16 cellular contexts compared by ENCODE assay signal in genomic region chr6:111230351-111231077, GRCh38.
DNase-seq lines count a peak whose midpoint lies in the region; ATAC-seq, FAIRE-seq and TF ChIP-seq lines count a peak whose summit lies in the region.
"Had no signal": no experiment of that assay in that cellular context is flagged by ENCODE, and none has a peak within 500 bp of the region (broad histone marks: within the 10 kb centered on the region; RNA-seq: fewer than 3 reads in every experiment).

No MANE protein-coding gene starts in this region.

- TF ChIP-seq RAD21 in HepG2 (CRISPR knock-in tag; IDR thresholded peaks at IDR 0.05) = no peak

- ATAC-seq in HepG2 = no peak
- no peak for ATAC-seq in activated CD8-positive, alpha-beta memory T cell treated with anti-CD3 and anti-CD28 coated beads, Interleukin-2, amount 10 ng/mL, durations not matched to agents 7 days and 5 days
- ATAC-seq: activated CD4-positive, CD25-positive, alpha-beta regulatory T cell treated with anti-CD3 and anti-CD28 coated beads, Interleukin-2, amount 50 U/mL, for 24 hours; GM12878 had no signal

- H3K27me3 ChIP-seq in HepG2 (ENCODE audit: control insufficient read depth in 1 of 2, insufficient read depth in 2 of 2, low read length in 2 of 2) = no peaks in the 10 kb centered on the region
- H3K27me3 ChIP-seq: transverse colon had no signal

- no peaks in the 10 kb centered on the region for H3K79me2 ChIP-seq in HepG2 (ENCODE audit: insufficient read depth, low read length)
- H3K79me2 ChIP-seq: parathyroid adenoma had no signal

- TF ChIP-seq EP300 in HepG2 (IDR thresholded peaks at IDR 0.05; ENCODE audit: low read depth in 2 of 2, low read length in 2 of 2) (no peak), HepG2 (CRISPR knock-in tag; IDR thresholded peaks at IDR 0.05; ENCODE audit: borderline replicate concordance) (no peak)

- no peaks in the 10 kb centered on the region for H3K4me1 Mint-ChIP-seq in activated CD8-positive, alpha-beta memory T cell treated with anti-CD3 and anti-CD28 coated beads, Interleukin-2, amount 10 ng/mL, durations not matched to agents 7 days and 5 days

- no peaks in the 10 kb centered on the region for H3K9me3 Mint-ChIP-seq in activated CD8-positive, alpha-beta memory T cell treated with anti-CD3 and anti-CD28 coated beads, Interleukin-2, amount 10 ng/mL, durations not matched to agents 7 days and 5 days (ENCODE audit: low read depth)

- no peak overlapping the region for H3K4me3 Mint-ChIP-seq in activated CD8-positive, alpha-beta memory T cell treated with anti-CD3 and anti-CD28 coated beads, Interleukin-2, amount 10 ng/mL, durations not matched to agents 7 days and 5 days

- no peaks in the 10 kb centered on the region for H3K36me3 ChIP-seq in HepG2 (replicated peaks in 1 of 2; ENCODE audit: control insufficient read depth in 1 of 2, insufficient read depth in 2 of 2, low read length in 2 of 2)
- H3K36me3 ChIP-seq: transverse colon had no signal

- POLR2A ChIA-PET in HepG2 (lab: Yijun Ruan, JAX) = no interaction called here

- no peak for FAIRE-seq in HepG2 (lab: Jason Lieb, UNC)
- FAIRE-seq: GM12878, kidney, RCC 7860 had no signal

- no peak overlapping the region for H3K27ac ChIP-seq in HepG2 (ENCODE audit: extremely low read length, insufficient read depth, low read length)
- H3K27ac ChIP-seq: parathyroid adenoma, transverse colon had no signal

- H3K36me3 Mint-ChIP-seq in activated CD8-positive, alpha-beta memory T cell treated with anti-CD3 and anti-CD28 coated beads, Interleukin-2, amount 10 ng/mL, durations not matched to agents 7 days and 5 days = no peaks in the 10 kb centered on the region

- no TSS peak for BruUV-seq in HepG2 (replicated peaks; lab: Mats Ljungman, UMichigan)

- intact Hi-C loops in HepG2 (cut with micrococcal nuclease; ENCODE audit: unreplicated experiment) = no loop called here

- CTCF ChIA-PET in HepG2 (lab: Yijun Ruan, JAX; ENCODE audit: low intra/inter-chr PET ratio, low total read pairs) = no interaction called here
- CTCF ChIA-PET in activated CD8-positive, alpha-beta memory T cell treated with anti-CD3 and anti-CD28 coated beads, Interleukin-2, amount 10 ng/mL, durations not matched to agents 7 days and 5 days (lab: Charles Lee) = no interaction called here

- H3K4me1 ChIP-seq in HepG2 (ENCODE audit: insufficient read depth, low read length) = peaks cover 24% of the 10 kb centered on the region
- H3K4me1 ChIP-seq: parathyroid adenoma, transverse colon had no signal

- H3K4me3 ChIP-seq in AG10803 (ENCODE audit: low read length) (no peak overlapping the region), HepG2 (replicated peaks in 1 of 3; ENCODE audit: insufficient read depth in 1 of 3, low read depth in 2 of 3, low read length in 3 of 3) (no peak overlapping the region)
- H3K4me3 ChIP-seq: GM12878, transverse colon had no signal

- H3K27me3 Mint-ChIP-seq in activated CD8-positive, alpha-beta memory T cell treated with anti-CD3 and anti-CD28 coated beads, Interleukin-2, amount 10 ng/mL, durations not matched to agents 7 days and 5 days = peaks cover 12% of the 10 kb centered on the region

- DNase-seq in AG10803 (ENCODE audit: low read depth) (peak; percentile 79), NCI-H226 (peak; percentile 69), dedifferentiated amniotic fluid mesenchymal stem cell (ENCODE audit: extremely low spot score) (peak; percentile 44), HepG2 (ENCODE audit: low spot score) (no peak), NCI-H2171 treated with DMSO at 0.1 percent for 48 hours (lab: John Stamatoyannopoulos, UW) (no peak), mucosa of gallbladder (ENCODE audit: low spot score) (no peak), NCI-H187 (lab: John Stamatoyannopoulos, UW) (no peak)
- DNase-seq in activated CD8-positive, alpha-beta memory T cell treated with anti-CD3 and anti-CD28 coated beads, Interleukin-2, amount 10 ng/mL, durations not matched to agents 7 days and 5 days = no peak
- DNase-seq: activated gamma-delta T cell, kidney, NCI-H2081 treated with DMSO at 0.1 percent for 48 hours, transverse colon had no signal

- H3K4me2 ChIP-seq in HepG2 (ENCODE audit: low read depth, low read length) = no peak overlapping the region

- no peak for TF ChIP-seq POLR2A in HepG2 (IDR thresholded peaks at IDR 0.05; ENCODE audit: insufficient read depth in 1 of 2, low read depth in 2 of 2, low read length in 2 of 2)

- H2AFZ ChIP-seq in HepG2 (ENCODE audit: low read length) = no peak overlapping the region
- H2AFZ ChIP-seq: parathyroid adenoma had no signal

- no peak overlapping the region for H3K27ac Mint-ChIP-seq in activated CD8-positive, alpha-beta memory T cell treated with anti-CD3 and anti-CD28 coated beads, Interleukin-2, amount 10 ng/mL, durations not matched to agents 7 days and 5 days

- no peaks in the 10 kb centered on the region for H3K9me3 ChIP-seq in HepG2 (ENCODE audit: low read length)
- H3K9me3 ChIP-seq: transverse colon had no signal

- no peak overlapping the region for H3K9ac ChIP-seq in HepG2 (ENCODE audit: insufficient read depth, low read depth, low read length)
- H3K9ac ChIP-seq: parathyroid adenoma had no signal

- no peaks in the 10 kb centered on the region for H4K20me1 ChIP-seq in HepG2 (ENCODE audit: insufficient read depth, low read length)

- WGBS in HepG2 (ENCODE audit: low lambda C conversion rate) = 99% methylated on average over 2 of the region's 2 CpGs

- in situ Hi-C loops in HepG2 (cut with HindIII; ENCODE audit: extremely low pct_ligation_motif_present, low pct_unique_long_range_greater_than_20kb) = no loop called here

- no peak for TF ChIP-seq CTCF in AG10803 (conservative IDR thresholded peaks at IDR 0.05; ENCODE audit: low read length)
- TF ChIP-seq CTCF in HepG2 (CRISPR knock-in tag; IDR thresholded peaks at IDR 0.05) = no peak

TF ChIP-seq in HepG2, 621 proteins besides CTCF, POLR2A, EP300 and RAD21:
- TF ChIP-seq CEBPB (IDR thresholded peaks at IDR 0.05; ENCODE audit: borderline replicate concordance, low read depth, low read length) (peak; percentile 71; the same call in 1 of the 2 replicates), KLF13 (CRISPR knock-in tag; IDR thresholded peaks at IDR 0.05) (no peak)

Comparison
In these comparisons a context has a peak if more than half of its experiments do, and no peak if none do; other contexts are left out.
1. DNase-seq: peak in AG10803 (single experiment), NCI-H226 (single experiment) and dedifferentiated amniotic fluid mesenchymal stem cell (single experiment); none in HepG2 (single experiment), NCI-H2171 treated with DMSO at 0.1 percent for 48 hours (single experiment), mucosa of gallbladder (single experiment), activated CD8-positive, alpha-beta memory T cell treated with anti-CD3 and anti-CD28 coated beads, Interleukin-2, amount 10 ng/mL, durations not matched to agents 7 days and 5 days (single experiment) and NCI-H187 (0 of 2).